16 cellular contexts compared by ENCODE assay signal in genomic region chr5:150057996-150058395, GRCh38. TPM values are rescaled to one million over a fixed set of nuclear protein-coding genes. Genes with fewer than 3 reads are reported as not detected.
DNase-seq lines count a peak whose midpoint lies in the region; ATAC-seq and TF ChIP-seq lines count a peak whose summit lies in the region.
"Had no signal": no experiment of that assay in that cellular context is flagged by ENCODE, and none has a peak within 500 bp of the region (broad histone marks: within the 10 kb centered on the region; RNA-seq: fewer than 3 reads in every experiment).

No MANE protein-coding gene starts in this region.

- ATAC-seq in SK-N-SH treated with all-trans-retinoic acid at 6 μM for 48 hours = peak; percentile 8
- ATAC-seq in memory B cell (ENCODE audit: low read depth) = no peak
- no peak for ATAC-seq in stimulated activated naive B cell treated with anti-CD40 and anti-IgM and Interleukin-4, amounts not matched to agents 10 μg/mL and 1 μg/mL and 100 μg/mL, for 72 hours (replicated peaks)

- H3K9me3 Mint-ChIP-seq in activated naive CD4-positive, alpha-beta T cell treated with anti-CD3 and anti-CD28 coated beads, Interleukin-2, amount 10 ng/mL, durations not matched to agents 7 days and 5 days = no peaks in the 10 kb centered on the region
- H3K9me3 Mint-ChIP-seq in memory B cell = no peaks in the 10 kb centered on the region
- H3K9me3 Mint-ChIP-seq in stimulated activated naive B cell treated with anti-CD40 and anti-IgM and Interleukin-4, amounts not matched to agents 10 μg/mL and 1 μg/mL and 100 μg/mL, for 72 hours = no peaks in the 10 kb centered on the region
- H3K9me3 Mint-ChIP-seq: natural killer cell had no signal

- peaks cover 2% of the 10 kb centered on the region for H3K4me1 Mint-ChIP-seq in activated naive CD4-positive, alpha-beta T cell treated with anti-CD3 and anti-CD28 coated beads, Interleukin-2, amount 10 ng/mL, durations not matched to agents 7 days and 5 days
- no peaks in the 10 kb centered on the region for H3K4me1 Mint-ChIP-seq in memory B cell
- peaks cover 12 to 15% of the 10 kb centered on the region in 2 donors for H3K4me1 Mint-ChIP-seq in stimulated activated naive B cell treated with anti-CD40 and anti-IgM and Interleukin-4, amounts not matched to agents 10 μg/mL and 1 μg/mL and 100 μg/mL, for 72 hours

- no peak overlapping the region for H3K27ac Mint-ChIP-seq in activated naive CD4-positive, alpha-beta T cell treated with anti-CD3 and anti-CD28 coated beads, Interleukin-2, amount 10 ng/mL, durations not matched to agents 7 days and 5 days
- peak overlapping the region; percentile 4 for H3K27ac Mint-ChIP-seq in memory B cell
- H3K27ac Mint-ChIP-seq in stimulated activated naive B cell treated with anti-CD40 and anti-IgM and Interleukin-4, amounts not matched to agents 10 μg/mL and 1 μg/mL and 100 μg/mL, for 72 hours = peak overlapping the region; percentile 92
- H3K27ac Mint-ChIP-seq: natural killer cell had no signal

- CTCF ChIA-PET in activated naive CD4-positive, alpha-beta T cell treated with anti-CD3 and anti-CD28 coated beads, Interleukin-2, amount 10 ng/mL, durations not matched to agents 7 days and 5 days (lab: Charles Lee) = no interaction called here

- H3K27me3 Mint-ChIP-seq in activated naive CD4-positive, alpha-beta T cell treated with anti-CD3 and anti-CD28 coated beads, Interleukin-2, amount 10 ng/mL, durations not matched to agents 7 days and 5 days = peaks cover 4% of the 10 kb centered on the region
- H3K27me3 Mint-ChIP-seq in memory B cell = no peaks in the 10 kb centered on the region
- no peaks in the 10 kb centered on the region for H3K27me3 Mint-ChIP-seq in stimulated activated naive B cell treated with anti-CD40 and anti-IgM and Interleukin-4, amounts not matched to agents 10 μg/mL and 1 μg/mL and 100 μg/mL, for 72 hours

- no peak overlapping the region for H3K4me3 Mint-ChIP-seq in activated naive CD4-positive, alpha-beta T cell treated with anti-CD3 and anti-CD28 coated beads, Interleukin-2, amount 10 ng/mL, durations not matched to agents 7 days and 5 days
- H3K4me3 Mint-ChIP-seq in memory B cell = no peak overlapping the region
- H3K4me3 Mint-ChIP-seq in stimulated activated naive B cell treated with anti-CD40 and anti-IgM and Interleukin-4, amounts not matched to agents 10 μg/mL and 1 μg/mL and 100 μg/mL, for 72 hours = no peak overlapping the region
- H3K4me3 Mint-ChIP-seq: natural killer cell had no signal

- H3K36me3 Mint-ChIP-seq in activated naive CD4-positive, alpha-beta T cell treated with anti-CD3 and anti-CD28 coated beads, Interleukin-2, amount 10 ng/mL, durations not matched to agents 7 days and 5 days = peaks cover 7% of the 10 kb centered on the region
- H3K36me3 Mint-ChIP-seq in memory B cell = peaks cover 9% of the 10 kb centered on the region
- peaks cover 25 to 43% of the 10 kb centered on the region in 2 donors for H3K36me3 Mint-ChIP-seq in stimulated activated naive B cell treated with anti-CD40 and anti-IgM and Interleukin-4, amounts not matched to agents 10 μg/mL and 1 μg/mL and 100 μg/mL, for 72 hours

- peak; percentile 13 for DNase-seq in activated naive CD4-positive, alpha-beta T cell treated with anti-CD3 and anti-CD28 coated beads, Interleukin-2, amount 10 ng/mL, durations not matched to agents 7 days and 5 days
- no peak for DNase-seq in activated naive CD4-positive, alpha-beta T cell treated with anti-CD3 and anti-CD28 coated beads, Interleukin-2, amount 50 U/mL, for 16 hours
- DNase-seq in memory B cell (ENCODE audit: low spot score in 2 of 2) (no peak), SK-N-DZ (ENCODE audit: low spot score) (no peak), NCI-H82 treated with DMSO at 0.1 percent for 48 hours (lab: John Stamatoyannopoulos, UW; ENCODE audit: unreplicated experiment) (no peak), NOMO-1 treated with dmso at 0.1 percent for 144 hours (lab: John Stamatoyannopoulos, UW; ENCODE audit: unreplicated experiment) (no peak)
- DNase-seq in stimulated activated naive B cell treated with anti-CD40 and anti-IgM and Interleukin-4, amounts not matched to agents 10 μg/mL and 1 μg/mL and 100 μg/mL, for 72 hours = no peak
- DNase-seq: activated CD4-positive, alpha-beta T cell treated with anti-CD3 and anti-CD28 coated beads for 4 hours; KG1; natural killer cell; NCI-H1417; NCI-H345; SHP77 treated with DMSO at 0.1 percent for 48 hours; stimulated activated CD4-positive, alpha-beta T cell treated with anti-CD3 and anti-CD28 coated beads, Interleukin-4, amount 100 ng/mL, for 1 hour; stimulated activated CD8-positive, alpha-beta memory T cell treated with anti-CD3 and anti-CD28 coated beads, Interleukin-4, amount 100 ng/mL, for 48 hours had no signal

TF ChIP-seq in SK-N-SH treated with all-trans-retinoic acid at 6 μM for 48 hours, 23 proteins besides CTCF, POLR2A, EP300 and RAD21 (continues in another document):
- no peak for TF ChIP-seq RARB (CRISPR knock-in tag; IDR thresholded peaks at IDR 0.05)
- TF ChIP-seq SNAI2 (CRISPR knock-in tag; IDR thresholded peaks at IDR 0.05) = no peak
- TF ChIP-seq GLIS3 (CRISPR knock-in tag; IDR thresholded peaks at IDR 0.05) = no peak
- TF ChIP-seq TOX (CRISPR knock-in tag; IDR thresholded peaks at IDR 0.05; ENCODE audit: borderline replicate concordance) = no peak
- no peak for TF ChIP-seq ZFP30 (CRISPR knock-in tag; IDR thresholded peaks at IDR 0.05)
- TF ChIP-seq CREB5 (CRISPR knock-in tag; IDR thresholded peaks at IDR 0.05; ENCODE audit: low read depth) = no peak
- TF ChIP-seq TSHZ2 (CRISPR knock-in tag; IDR thresholded peaks at IDR 0.05) = no peak
- TF ChIP-seq POU6F1 (CRISPR knock-in tag; IDR thresholded peaks at IDR 0.05; ENCODE audit: borderline replicate concordance, low read depth) = no peak
- TF ChIP-seq ARNTL (CRISPR knock-in tag; IDR thresholded peaks at IDR 0.05; ENCODE audit: borderline replicate concordance, low read depth) = no peak
- no peak for TF ChIP-seq ZC3H10 (CRISPR knock-in tag; IDR thresholded peaks at IDR 0.05)
- TF ChIP-seq OSR1 (CRISPR knock-in tag; IDR thresholded peaks at IDR 0.05) = no peak

RNA-seq across cellular contexts. Expression of gene CSF1R, which starts 28.4 kb away (rescaled TPM):
- polyA plus RNA-seq in SK-N-DZ (2014; cell fraction: cytosol; rRNA removed) = not detected in 2 replicates
- not detected in 2 replicates for polyA plus RNA-seq in SK-N-DZ (2014; cell fraction: nucleus; rRNA removed)

RNA-seq across cellular contexts. Expression of gene HMGXB3, which starts 57.5 kb away (rescaled TPM):
- polyA plus RNA-seq in SK-N-DZ (2014; cell fraction: cytosol; rRNA removed) = 35.2 and 39.2 TPM in 2 replicates
- polyA plus RNA-seq in SK-N-DZ (2014; cell fraction: nucleus; rRNA removed) = 48.8 and 133 TPM in 2 replicates

RNA-seq across cellular contexts. Expression of gene TIGD6, which starts 57.5 kb away (rescaled TPM):
- polyA plus RNA-seq in SK-N-DZ (2014; cell fraction: cytosol; rRNA removed) = 3.8 and 4.0 TPM in 2 replicates
- 0.82 and 1.8 TPM in 2 replicates for polyA plus RNA-seq in SK-N-DZ (2014; cell fraction: nucleus; rRNA removed)
